In genomic region chr2:100427627-100428258, GRCh38 we compare ENCODE assay signal across 8 cellular contexts. TPM values are rescaled to one million over a fixed set of nuclear protein-coding genes. Genes with fewer than 3 reads are reported as not detected.
DNase-seq lines count a peak whose midpoint lies in the region; ATAC-seq and TF ChIP-seq lines count a peak whose summit lies in the region.

No MANE protein-coding gene starts in this region.

- intact Hi-C loops in posterior cingulate gyrus (cut with DNase I): loop anchor here (2.0 kb wide), 1 partner anchor 135 kb away; the partner anchor contains the start of gene PDCL3

- no peaks in the 10 kb centered on the region for H3K36me3 Mint-ChIP-seq in activated T-cell treated with anti-CD3 and anti-CD28 coated beads, Interleukin-2, amount 50 U/mL, for 4 hours (ENCODE audit: insufficient read depth)

- TF ChIP-seq CTCF in OCI-LY1 (IDR thresholded peaks at IDR 0.05; ENCODE audit: low read length) (peak; percentile 65), fibroblast of pulmonary artery (IDR thresholded peaks at IDR 0.05; ENCODE audit: low read length, missing control alignments) (peak; percentile 49)

- H3K27me3 ChIP-seq in OCI-LY1 (ENCODE audit: insufficient read depth, low read length): no peaks in the 10 kb centered on the region; the same call in 1 of the 2 replicates

- H3K9me2 ChIP-seq in OCI-LY1 (ENCODE audit: low read depth, low read length): no peaks in the 10 kb centered on the region

- H2AFZ ChIP-seq in OCI-LY1 (ENCODE audit: low read length): no peak overlapping the region

- H3K79me2 ChIP-seq in OCI-LY1 (ENCODE audit: insufficient read depth, low read length): no peaks in the 10 kb centered on the region

- H3K4me1 ChIP-seq in OCI-LY1 (ENCODE audit: insufficient read depth, low read length, severe bottlenecking): no peaks in the 10 kb centered on the region

- H3K4me3 Mint-ChIP-seq in activated T-cell treated with anti-CD3 and anti-CD28 coated beads, Interleukin-2, amount 50 U/mL, for 4 hours: no peak overlapping the region

- H3K4me1 Mint-ChIP-seq in activated T-cell treated with anti-CD3 and anti-CD28 coated beads, Interleukin-2, amount 50 U/mL, for 4 hours (ENCODE audit: low read depth): peaks cover 4% of the 10 kb centered on the region

- H3K36me3 ChIP-seq in OCI-LY1 (ENCODE audit: insufficient read depth, low read length): no peaks in the 10 kb centered on the region; the same call in 1 of the 2 replicates

- H3K27ac ChIP-seq in OCI-LY1 (ENCODE audit: low read depth, low read length, poor library complexity, severe bottlenecking): no peak overlapping the region

- H3K9ac ChIP-seq in OCI-LY1 (ENCODE audit: low read length): no peak overlapping the region

- peak; percentile 46 for DNase-seq in A172 (ENCODE audit: low spot score)
- DNase-seq in activated T-cell treated with anti-CD3 and anti-CD28 coated beads, Interleukin-2, amount 50 U/mL, for 4 hours: peak; percentile 67
- DNase-seq in fibroblast of pulmonary artery (ENCODE audit: low read depth): peak; percentile 58
- peak; percentile 50 to 95 (median 74) for DNase-seq in posterior cingulate gyrus

- peaks cover 5% of the 10 kb centered on the region; the same call in 1 of the 2 replicates for H3K9me3 ChIP-seq in OCI-LY1 (ENCODE audit: low read length)

- peaks cover 3% of the 10 kb centered on the region for H3K27me3 Mint-ChIP-seq in activated T-cell treated with anti-CD3 and anti-CD28 coated beads, Interleukin-2, amount 50 U/mL, for 4 hours (ENCODE audit: low read depth)

- peak; percentile 59 for ATAC-seq in GM18498 (IDR thresholded peaks at IDR 0.05; ENCODE audit: unreplicated experiment)
- ATAC-seq in activated T-cell treated with anti-CD3 and anti-CD28 coated beads, Interleukin-2, amount 50 U/mL, for 4 hours: peak; percentile 74 to 76
- ATAC-seq in GM21526 (IDR thresholded peaks at IDR 0.05; ENCODE audit: low FRiP score, unreplicated experiment): no peak
- ATAC-seq in HG03095 (IDR thresholded peaks at IDR 0.05; ENCODE audit: unreplicated experiment): no peak

- H4K20me1 ChIP-seq in OCI-LY1 (ENCODE audit: insufficient read depth, low read length): no peaks in the 10 kb centered on the region

- no peak overlapping the region for H3K4me3 ChIP-seq in OCI-LY1 (ENCODE audit: low read depth, low read length, poor library complexity, severe bottlenecking)
- H3K4me3 ChIP-seq in fibroblast of pulmonary artery (replicated peaks; ENCODE audit: low read depth, low read length): no peak overlapping the region

- no peaks in the 10 kb centered on the region for H3F3A ChIP-seq in OCI-LY1 (ENCODE audit: insufficient read depth, low read length)

- no peak overlapping the region for H3K4me2 ChIP-seq in OCI-LY1 (ENCODE audit: low read length)

- H3K9me3 Mint-ChIP-seq in activated T-cell treated with anti-CD3 and anti-CD28 coated beads, Interleukin-2, amount 50 U/mL, for 4 hours: peaks cover 6% of the 10 kb centered on the region

RNA-seq across cellular contexts. Expression of gene CHST10, which starts 10.3 kb away (rescaled TPM):
- total RNA-seq in A172 (2014; rRNA removed; shearing (Covaris generic)): 24.2 and 42.6 TPM in 2 replicates
- 10 to 100 TPM in 2 of 3 donors, 1 to 10 TPM in 1; 9.5 to 12.1 (median 10.3) TPM for total RNA-seq in activated T-cell treated with anti-CD3 and anti-CD28 coated beads, Interleukin-2, amount 50 U/mL, for 4 hours

RNA-seq across cellular contexts. Expression of gene NMS, which starts 42.5 kb away (rescaled TPM):
- total RNA-seq in A172 (2014; rRNA removed; shearing (Covaris generic)): not detected in 2 replicates
- total RNA-seq in activated T-cell treated with anti-CD3 and anti-CD28 coated beads, Interleukin-2, amount 50 U/mL, for 4 hours: not detected

Comparison
In these comparisons a context has a peak if more than half of its experiments do, and no peak if none do; other contexts are left out.
1. ATAC-seq: peak in GM18498 (single experiment) and activated T-cell treated with anti-CD3 and anti-CD28 coated beads, Interleukin-2, amount 50 U/mL, for 4 hours (2 of 2); none in GM21526 (single experiment) and HG03095 (single experiment).
2. Peak in every context shown above with its lines, with median percentiles within 50 percentile points of each other: DNase-seq.